Comparison of ENCODE assay signal across 12 cellular contexts in the genomic region with DNA sequence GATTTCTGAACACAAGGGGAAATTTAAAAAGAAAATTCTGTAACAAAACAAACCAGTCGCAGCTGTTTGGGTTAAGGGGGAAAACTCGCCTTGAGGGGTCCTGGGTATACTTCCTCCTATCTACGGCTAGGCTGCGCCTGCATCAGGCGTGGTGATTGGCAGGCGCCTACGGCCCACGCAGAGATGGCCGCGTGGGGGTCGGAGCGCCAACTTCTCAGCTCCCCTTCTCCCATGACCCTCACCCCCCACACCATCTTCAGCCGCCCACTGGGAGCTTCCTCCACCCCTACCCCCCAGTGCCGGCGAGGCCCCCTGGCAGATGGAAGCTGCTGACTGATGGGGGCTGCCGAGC. TPM values are rescaled to one million over a fixed set of nuclear protein-coding genes. Genes with fewer than 3 reads are reported as not detected.
DNase-seq lines count a peak whose midpoint lies in the region; ATAC-seq and TF ChIP-seq lines count a peak whose summit lies in the region.
"Had no signal": no experiment of that assay in that cellular context is flagged by ENCODE, and none has a peak within 500 bp of the region (broad histone marks: within the 10 kb centered on the region; RNA-seq: fewer than 3 reads in every experiment).

No MANE protein-coding gene starts in this region.

- H3K9ac ChIP-seq in iPS-18a (ENCODE audit: low read length), result peak overlapping the region; percentile 16
- H3K9ac ChIP-seq in smooth muscle cell (ENCODE audit: low read depth), result peak overlapping the region; percentile 47

- H3K27ac Mint-ChIP-seq in T-helper 17 cell, result no peak overlapping the region
- H3K27ac Mint-ChIP-seq: stimulated activated memory B cell treated with anti-CD40 and anti-IgM and Interleukin-4, amounts not matched to agents 10 μg/mL and 1 μg/mL and 100 μg/mL, for 72 hours had no signal

- no peaks in the 10 kb centered on the region for H3K79me2 ChIP-seq in smooth muscle cell (ENCODE audit: low read depth)

- peak overlapping the region; percentile 94 for H2AFZ ChIP-seq in smooth muscle cell (ENCODE audit: low read depth)

- no peak for ATAC-seq in T-helper 17 cell
- ATAC-seq: activated CD4-positive, CD25-positive, alpha-beta regulatory T cell treated with anti-CD3 and anti-CD28 coated beads, Interleukin-2, amount 50 U/mL, for 24 hours; stimulated activated memory B cell treated with anti-CD40 and anti-IgM and Interleukin-4, amounts not matched to agents 10 μg/mL and 1 μg/mL and 100 μg/mL, for 72 hours had no signal

- H3K4me1 Mint-ChIP-seq in T-helper 17 cell, result peaks cover 19% of the 10 kb centered on the region

- WGBS in smooth muscle cell (ENCODE audit: low lambda C conversion rate), result 31% methylated on average over 16 of the region's 16 CpGs

- TF ChIP-seq CTCF in HEK293 (tag by site-specific recombination; IDR thresholded peaks at IDR 0.05), result no peak
- no peak for TF ChIP-seq CTCF in smooth muscle cell (IDR thresholded peaks at IDR 0.05; ENCODE audit: borderline replicate concordance, insufficient read depth, poor library complexity, severe bottlenecking)

- H3K4me1 ChIP-seq in HEK293 (ENCODE audit: control insufficient read depth, insufficient read depth, low read length) (peaks cover 22% of the 10 kb centered on the region), iPS-18a (ENCODE audit: control insufficient read depth, low read depth, low read length) (peaks cover 32% of the 10 kb centered on the region), smooth muscle cell (ENCODE audit: low read depth) (peaks cover 14% of the 10 kb centered on the region)

- H3K27me3 ChIP-seq in iPS-18a (ENCODE audit: control insufficient read depth, insufficient read depth, low read length) (peaks cover 76% of the 10 kb centered on the region), smooth muscle cell (ENCODE audit: low read depth) (peaks cover 64% of the 10 kb centered on the region)

- DNase-seq in T-helper 17 cell (no peak), smooth muscle cell (lab: John Stamatoyannopoulos, UW; ENCODE audit: unreplicated experiment) (no peak), dermis blood vessel endothelial cell (no peak), hippocampal formation (lab: John Stamatoyannopoulos, UW) (no peak), UCSD-AML1 (lab: John Stamatoyannopoulos, UW; ENCODE audit: unreplicated experiment) (no peak)
- DNase-seq: activated T-cell treated with anti-CD3 and anti-CD28 coated beads, Interleukin-2, amount 50 U/mL, for 4 hours; GOT3; stimulated activated CD4-positive, alpha-beta T cell treated with anti-CD3 and anti-CD28 coated beads, Interleukin-4, amount 100 ng/mL, for 24 hours had no signal

- H3F3A ChIP-seq in smooth muscle cell (ENCODE audit: low read depth), result no peaks in the 10 kb centered on the region

- peaks cover 0 to 16% of the 10 kb centered on the region in 2 experiments; a peak in 2 of 3 replicates for H3K36me3 ChIP-seq in HEK293 (ENCODE audit: control insufficient read depth in 2 of 2, insufficient read depth in 1 of 2, low read length in 2 of 2)
- no peaks in the 10 kb centered on the region for H3K36me3 ChIP-seq in iPS-18a (ENCODE audit: control insufficient read depth, low read depth, low read length)
- no peaks in the 10 kb centered on the region for H3K36me3 ChIP-seq in smooth muscle cell (ENCODE audit: low read depth)

- H3K4me3 ChIP-seq in HEK293 (ENCODE audit: low read depth, low read length) (no peak overlapping the region), iPS-18a (ENCODE audit: low read length) (peak overlapping the region; percentile 50), smooth muscle cell (peak overlapping the region; percentile 53)

- H3K27ac ChIP-seq in HEK293 (ENCODE audit: extremely low read depth, low read depth, low read length), result no peak overlapping the region
- no peak overlapping the region for H3K27ac ChIP-seq in iPS-18a (ENCODE audit: low read length)
- H3K27ac ChIP-seq in smooth muscle cell (ENCODE audit: low read depth), result no peak overlapping the region

- peaks cover 3% of the 10 kb centered on the region for H3K36me3 Mint-ChIP-seq in T-helper 17 cell (ENCODE audit: low read depth)
- H3K36me3 Mint-ChIP-seq: stimulated activated memory B cell treated with anti-CD40 and anti-IgM and Interleukin-4, amounts not matched to agents 10 μg/mL and 1 μg/mL and 100 μg/mL, for 72 hours had no signal

- H3K27me3 Mint-ChIP-seq in T-helper 17 cell, result peaks cover 61% of the 10 kb centered on the region

- no peaks in the 10 kb centered on the region for H4K20me1 ChIP-seq in smooth muscle cell (ENCODE audit: low read depth)

- CTCF ChIA-PET in HEK293 (lab: Yijun Ruan, JAX), result interaction anchor here (1.0 kb wide), 1 partner anchor 12 kb away, joined by 4 read pairs; no protein-coding TSS in a partner anchor

- peak overlapping the region; percentile 51 for H3K4me3 Mint-ChIP-seq in T-helper 17 cell
- H3K4me3 Mint-ChIP-seq: activated T-cell treated with anti-CD3 and anti-CD28 coated beads, Interleukin-2, amount 50 U/mL, for 4 hours had no signal

- H3K9me3 ChIP-seq in HEK293 (ENCODE audit: control insufficient read depth, insufficient read depth, low read depth, low read length), result no peaks in the 10 kb centered on the region
- H3K9me3 ChIP-seq in T-helper 17 cell (ENCODE audit: control insufficient read depth, low read length, poor library complexity, severe bottlenecking), result no peaks in the 10 kb centered on the region
- H3K9me3 ChIP-seq in iPS-18a (ENCODE audit: control insufficient read depth, low read depth, low read length), result no peaks in the 10 kb centered on the region
- no peaks in the 10 kb centered on the region for H3K9me3 ChIP-seq in smooth muscle cell (replicated peaks; ENCODE audit: low read depth)

- POLR2A ChIA-PET in HEK293 (lab: Yijun Ruan, JAX), result interaction anchor here (1.1 kb wide), 1 partner anchor 13 kb away, joined by 3 read pairs; no protein-coding TSS in a partner anchor

- H3K4me2 ChIP-seq in smooth muscle cell, result peak overlapping the region; percentile 90

TF ChIP-seq in HEK293, 187 proteins besides CTCF, POLR2A, EP300 and RAD21:
- TF ChIP-seq ZNF202 (tag by site-specific recombination; IDR thresholded peaks at IDR 0.05; ENCODE audit: borderline replicate concordance) (0 out of 2 replicates have a peak, but pooled peaks have one; percentile 34), ZNF280D (tag by site-specific recombination; IDR thresholded peaks at IDR 0.05) (no peak), ZNF585B (tag by site-specific recombination; IDR thresholded peaks at IDR 0.05) (no peak), TCF7L2 (IDR thresholded peaks at IDR 0.05; ENCODE audit: borderline replicate concordance, low read depth, low read length) (no peak)

RNA-seq across cellular contexts. Expression of gene SIX1, which starts 12.2 kb away (rescaled TPM):
- total RNA-seq in T-helper 17 cell (not detected), smooth muscle cell (0.54 TPM in 1 of 2 replicates, not detected in the other), dermis blood vessel endothelial cell (0.17 TPM in 1 of 2 replicates, not detected in the other)
- not detected in 2 replicates for polyA plus RNA-seq in smooth muscle cell
- total RNA-seq: activated T-cell treated with anti-CD3 and anti-CD28 coated beads, Interleukin-2, amount 50 U/mL, for 4 hours had no signal
